Comparison of ENCODE assay signal across 14 cellular contexts in the genomic region with DNA sequence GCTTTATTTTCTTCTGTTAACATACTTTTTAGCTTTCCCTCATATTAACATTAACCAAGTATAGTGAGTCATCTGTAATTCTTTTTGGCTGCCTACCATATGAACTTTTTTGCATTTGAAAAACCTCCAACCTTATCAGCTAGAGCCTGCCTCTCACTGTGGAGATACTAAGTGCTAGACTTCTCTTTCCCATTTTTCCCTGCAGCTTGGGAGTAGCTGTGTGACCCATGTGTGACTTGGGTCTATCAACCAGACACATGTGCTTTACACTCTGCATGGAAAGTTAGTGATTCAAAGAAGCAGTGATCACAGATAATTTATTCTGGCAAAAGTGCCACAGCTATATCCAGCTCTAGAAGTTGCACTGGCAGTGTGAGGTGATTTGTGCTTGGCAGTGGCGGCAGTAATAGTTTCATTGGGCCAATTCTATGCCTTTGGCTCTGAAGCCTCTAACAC. TPM values are rescaled to one million over a fixed set of nuclear protein-coding genes. Genes with fewer than 3 reads are reported as not detected.
DNase-seq lines count a peak whose midpoint lies in the region; ATAC-seq and TF ChIP-seq lines count a peak whose summit lies in the region.
"Had no signal": no experiment of that assay in that cellular context is flagged by ENCODE, and none has a peak within 500 bp of the region (broad histone marks: within the 10 kb centered on the region; RNA-seq: fewer than 3 reads in every experiment).

No MANE protein-coding gene starts in this region.

- H3K4me2 ChIP-seq in SK-N-SH, result peak overlapping the region; percentile 36; the same call in 1 of the 2 replicates
- no peak overlapping the region for H3K4me2 ChIP-seq in OCI-LY7 (ENCODE audit: low read length)
- no peak overlapping the region for H3K4me2 ChIP-seq in Karpas-422 (ENCODE audit: low read depth, low read length, poor library complexity, severe bottlenecking)
- H3K4me2 ChIP-seq: PC-9 had no signal

- H3K9me3 ChIP-seq in SK-N-SH (no peaks in the 10 kb centered on the region), OCI-LY7 (ENCODE audit: low read length) (no peaks in the 10 kb centered on the region), Karpas-422 (ENCODE audit: low read length) (no peaks in the 10 kb centered on the region)

- H3F3A ChIP-seq in SK-N-SH (replicated peaks; ENCODE audit: insufficient read depth), result peaks cover 8% of the 10 kb centered on the region

- H2AFZ ChIP-seq in SK-N-SH (ENCODE audit: low read depth) (no peak overlapping the region), OCI-LY7 (ENCODE audit: low read length) (no peak overlapping the region), Karpas-422 (ENCODE audit: low read length) (no peak overlapping the region)
- H2AFZ ChIP-seq: PC-9 had no signal

- H4K20me1 ChIP-seq in SK-N-SH (ENCODE audit: insufficient read depth) (no peaks in the 10 kb centered on the region), OCI-LY7 (ENCODE audit: insufficient read depth, low read length) (no peaks in the 10 kb centered on the region), Karpas-422 (ENCODE audit: insufficient read depth, low read depth, low read length) (no peaks in the 10 kb centered on the region)

- DNase-seq in Caki2 (ENCODE audit: low read depth) (peak; percentile 70), SK-N-SH (no peak), fibroblast of gingiva (ENCODE audit: low read depth) (peak; percentile 35), OCI-LY7 (ENCODE audit: low spot score) (no peak), NCI-H2171 treated with DMSO at 0.1 percent for 48 hours (lab: John Stamatoyannopoulos, UW) (no peak), Karpas-422 (no peak), left colon (no peak)
- DNase-seq: activated T-cell treated with anti-CD3 and anti-CD28 coated beads, Interleukin-2, amount 50 U/mL, for 24 hours; COR-L47; hypothalamus; NCI-H2081 treated with DMSO at 0.1 percent for 48 hours; PC-9 had no signal

- no peak overlapping the region for H3K4me3 ChIP-seq in SK-N-SH (ENCODE audit: low read depth in 2 of 2, low read length in 1 of 2)
- no peak overlapping the region for H3K4me3 ChIP-seq in OCI-LY7 (ENCODE audit: low read depth, low read length, poor library complexity, severe bottlenecking)
- H3K4me3 ChIP-seq in Karpas-422 (ENCODE audit: low read length), result no peak overlapping the region
- H3K4me3 ChIP-seq: PC-9 had no signal

- peaks cover 10% of the 10 kb centered on the region for H3K4me1 Mint-ChIP-seq in nephron
- H3K4me1 Mint-ChIP-seq: stimulated activated memory B cell treated with anti-CD40 and anti-IgM and Interleukin-4, amounts not matched to agents 10 μg/mL and 1 μg/mL and 100 μg/mL, for 72 hours had no signal

- ATAC-seq in left colon, result no peak
- ATAC-seq: stimulated activated memory B cell treated with anti-CD40 and anti-IgM and Interleukin-4, amounts not matched to agents 10 μg/mL and 1 μg/mL and 100 μg/mL, for 72 hours had no signal

- H3K27me3 Mint-ChIP-seq in nephron (ENCODE audit: low read depth), result no peaks in the 10 kb centered on the region
- H3K27me3 Mint-ChIP-seq: activated T-cell treated with anti-CD3 and anti-CD28 coated beads, Interleukin-2, amount 50 U/mL, for 24 hours; stimulated activated memory B cell treated with anti-CD40 and anti-IgM and Interleukin-4, amounts not matched to agents 10 μg/mL and 1 μg/mL and 100 μg/mL, for 72 hours had no signal

- H3K36me3 ChIP-seq in SK-N-SH (replicated peaks in 1 of 2; ENCODE audit: control insufficient read depth in 1 of 2, insufficient read depth in 2 of 2, low read length in 1 of 2), result peaks cover 68 to 71% of the 10 kb centered on the region in 2 experiments
- peaks cover 68% of the 10 kb centered on the region for H3K36me3 ChIP-seq in OCI-LY7 (ENCODE audit: insufficient read depth, low read length)
- H3K36me3 ChIP-seq in Karpas-422 (ENCODE audit: insufficient read depth, low read length), result peaks cover 31% of the 10 kb centered on the region; the same call in 1 of the 2 replicates

- 100% methylated on average over 1 of the region's 1 CpG for WGBS in SK-N-SH (ENCODE audit: low lambda C conversion rate)

- H3K79me2 ChIP-seq in SK-N-SH (ENCODE audit: insufficient read depth) (no peaks in the 10 kb centered on the region), OCI-LY7 (ENCODE audit: insufficient read depth, low read depth, low read length) (no peaks in the 10 kb centered on the region), Karpas-422 (ENCODE audit: low read length) (no peaks in the 10 kb centered on the region)

- CTCF ChIA-PET in SK-N-SH (lab: Yijun Ruan, JAX) (interaction anchor here (1.1 to 1.9 kb wide), 3 partner anchors 12 to 281 kb away, joined by 3 to 6 read pairs (median 5); no protein-coding TSS in a partner anchor), OCI-LY7 (lab: Charles Lee; ENCODE audit: unreplicated experiment) (no interaction called here)

- no TSS peak for BruUV-seq in OCI-LY7 (replicated peaks; lab: Mats Ljungman, UMichigan)

- no peak for TF ChIP-seq EP300 in SK-N-SH (IDR thresholded peaks at IDR 0.05; ENCODE audit: borderline replicate concordance in 1 of 2, low read depth in 1 of 2, low read length in 1 of 2)

- H3K9ac ChIP-seq in SK-N-SH (no peak overlapping the region), Karpas-422 (ENCODE audit: low read length) (no peak overlapping the region)

- H3K27ac ChIP-seq in SK-N-SH (ENCODE audit: low read depth in 2 of 2, low read length in 1 of 2), result peak overlapping the region in 1 of 2 experiments; percentile 12; a peak in 1 of 4 replicates
- H3K27ac ChIP-seq in OCI-LY7 (ENCODE audit: low read depth, low read length, poor library complexity, severe bottlenecking), result no peak overlapping the region
- no peak overlapping the region for H3K27ac ChIP-seq in Karpas-422 (ENCODE audit: low read length)
- H3K27ac ChIP-seq: PC-9 had no signal

- H3K9me2 ChIP-seq in SK-N-SH (no peaks in the 10 kb centered on the region), OCI-LY7 (ENCODE audit: insufficient read depth, low read length) (no peaks in the 10 kb centered on the region), Karpas-422 (replicated peaks; ENCODE audit: insufficient read depth, low read length) (no peaks in the 10 kb centered on the region)

- no peak for TF ChIP-seq CTCF in SK-N-SH (IDR thresholded peaks at IDR 0.05)
- no peak for TF ChIP-seq CTCF in nephron (IDR thresholded peaks at IDR 0.05; ENCODE audit: unreplicated experiment in 3 of 3)
- no peak for TF ChIP-seq CTCF in OCI-LY7 (conservative IDR thresholded peaks at IDR 0.05; ENCODE audit: low read length)

- POLR2A ChIA-PET in SK-N-SH (lab: Yijun Ruan, JAX), result no interaction called here
- POLR2A ChIA-PET in OCI-LY7 (lab: Charles Lee), result no interaction called here

- H3K4me3 Mint-ChIP-seq in nephron, result no peak overlapping the region
- H3K4me3 Mint-ChIP-seq: activated T-cell treated with anti-CD3 and anti-CD28 coated beads, Interleukin-2, amount 50 U/mL, for 24 hours; stimulated activated memory B cell treated with anti-CD40 and anti-IgM and Interleukin-4, amounts not matched to agents 10 μg/mL and 1 μg/mL and 100 μg/mL, for 72 hours had no signal

- H3K4me1 ChIP-seq in SK-N-SH (ENCODE audit: control insufficient read depth in 1 of 2, insufficient read depth in 2 of 2, low read depth in 1 of 2, low read length in 1 of 2) (peaks cover 0 to 3% of the 10 kb centered on the region in 2 experiments; a peak in 1 of 4 replicates), OCI-LY7 (ENCODE audit: insufficient read depth, low read length, poor library complexity, severe bottlenecking) (no peaks in the 10 kb centered on the region), Karpas-422 (ENCODE audit: low read length) (peaks cover 6% of the 10 kb centered on the region)

- in situ Hi-C loops in Caki2 (cut with HindIII; ENCODE audit: low pct_unique_long_range_greater_than_20kb, low sequenced_read_pairs), result no loop called here

- no peaks in the 10 kb centered on the region for H3K27me3 ChIP-seq in SK-N-SH (ENCODE audit: insufficient read depth)
- H3K27me3 ChIP-seq in Karpas-422 (ENCODE audit: low read length), result no peaks in the 10 kb centered on the region

- peaks cover 65% of the 10 kb centered on the region for H3K36me3 Mint-ChIP-seq in nephron (ENCODE audit: low read depth)

- no peaks in the 10 kb centered on the region for H3K9me3 Mint-ChIP-seq in nephron
- H3K9me3 Mint-ChIP-seq: activated T-cell treated with anti-CD3 and anti-CD28 coated beads, Interleukin-2, amount 50 U/mL, for 24 hours; stimulated activated memory B cell treated with anti-CD40 and anti-IgM and Interleukin-4, amounts not matched to agents 10 μg/mL and 1 μg/mL and 100 μg/mL, for 72 hours had no signal

- intact Hi-C loops in OCI-LY7 (cut with micrococcal nuclease; ENCODE audit: unreplicated experiment) (no loop called here), left colon (cut with DNase I, micrococcal nuclease) (no loop called here)

- no peak for TF ChIP-seq RAD21 in SK-N-SH (IDR thresholded peaks at IDR 0.05; ENCODE audit: low read length)

- H3K27ac Mint-ChIP-seq in nephron, result peak overlapping the region; percentile 93 to 96 (median 94)
- H3K27ac Mint-ChIP-seq: activated T-cell treated with anti-CD3 and anti-CD28 coated beads, Interleukin-2, amount 50 U/mL, for 24 hours; stimulated activated memory B cell treated with anti-CD40 and anti-IgM and Interleukin-4, amounts not matched to agents 10 μg/mL and 1 μg/mL and 100 μg/mL, for 72 hours had no signal

RNA-seq across cellular contexts. Expression of gene PREPL, which starts 36.3 kb away (rescaled TPM):
- total RNA-seq in Caki2 (2014; rRNA removed; shearing (Covaris generic); ENCODE audit: low replicate concordance), result 22.0 and 27.5 TPM in 2 replicates
- 22.6 and 32.8 TPM in 2 replicates for polyA plus RNA-seq in SK-N-SH (2012; rRNA removed)
- polyA plus RNA-seq in SK-N-SH (2012; cell fraction: cytosol; rRNA removed), result 35.2 and 40.2 TPM in 2 replicates
- polyA plus RNA-seq in SK-N-SH (2012; cell fraction: nucleus; rRNA removed), result 17.4 and 45.0 TPM in 2 replicates
- 27.5 and 28.2 TPM in 2 replicates for total RNA-seq in OCI-LY7 (2014; rRNA removed; shearing (Covaris generic))
- total RNA-seq in OCI-LY7 (2022) (39.0 and 40.6 TPM in 2 replicates), left colon (10 to 100 TPM; 28.4 to 32.4 TPM)
- total RNA-seq in Karpas-422 (2014; rRNA removed; shearing (Covaris generic); ENCODE audit: low replicate concordance), result 35.0 and 80.8 TPM in 2 replicates

RNA-seq across cellular contexts. Expression of gene CAMKMT, which starts 36.7 kb away (rescaled TPM):
- total RNA-seq in Caki2 (2014; rRNA removed; shearing (Covaris generic); ENCODE audit: low replicate concordance), result 1.7 and 6.2 TPM in 2 replicates
- polyA plus RNA-seq in SK-N-SH (2012; rRNA removed), result 5.9 and 6.2 TPM in 2 replicates
- 7.7 and 9.8 TPM in 2 replicates for polyA plus RNA-seq in SK-N-SH (2012; cell fraction: cytosol; rRNA removed)
- 4.9 TPM in 2 replicates for polyA plus RNA-seq in SK-N-SH (2012; cell fraction: nucleus; rRNA removed)
- 25.1 and 27.4 TPM in 2 replicates for total RNA-seq in OCI-LY7 (2014; rRNA removed; shearing (Covaris generic))
- total RNA-seq in OCI-LY7 (2022) (25.7 and 26.8 TPM in 2 replicates), left colon (10 to 100 TPM in 1 of 2 donors, 1 to 10 TPM in 1; 9.3 to 14.3 TPM)
- total RNA-seq in Karpas-422 (2014; rRNA removed; shearing (Covaris generic); ENCODE audit: low replicate concordance), result 12.3 and 30.8 TPM in 2 replicates

RNA-seq across cellular contexts. Expression of gene SLC3A1, which starts 49.7 kb away (rescaled TPM):
- 11.9 and 27.6 TPM in 2 replicates for total RNA-seq in Caki2 (2014; rRNA removed; shearing (Covaris generic); ENCODE audit: low replicate concordance)
- polyA plus RNA-seq in SK-N-SH (2012; rRNA removed), result 0.07 and 0.13 TPM in 2 replicates
- 0.01 and 0.05 TPM in 2 replicates for polyA plus RNA-seq in SK-N-SH (2012; cell fraction: cytosol; rRNA removed)
- 0.10 and 0.11 TPM in 2 replicates for polyA plus RNA-seq in SK-N-SH (2012; cell fraction: nucleus; rRNA removed)
- total RNA-seq in OCI-LY7 (2014; rRNA removed; shearing (Covaris generic)), result not detected in 2 replicates
- total RNA-seq in OCI-LY7 (2022) (0.15 TPM in 1 of 2 replicates, not detected in the other), left colon (10 to 100 TPM; 45.8 to 84.7 TPM)
- total RNA-seq in Karpas-422 (2014; rRNA removed; shearing (Covaris generic); ENCODE audit: low replicate concordance), result 0.15 TPM in 1 of 2 replicates, not detected in the other
- total RNA-seq: PC-9 had no signal

Comparison
In these comparisons a context has a peak if more than half of its experiments do, and no peak if none do; other contexts are left out.
1. DNase-seq: peak in Caki2 (single experiment) and fibroblast of gingiva (single experiment); none in SK-N-SH (single experiment), OCI-LY7 (single experiment), NCI-H2171 treated with DMSO at 0.1 percent for 48 hours (single experiment), Karpas-422 (single experiment) and left colon (0 of 2).
2. RNA of gene SLC3A1, which starts 49.7 kb away (total RNA-seq): 45.8 to 84.7 TPM in left colon and 11.9 to 27.6 TPM in Caki2; 0.15 TPM in Karpas-422 and 0.15 TPM in OCI-LY7; every median in the first group is over 10 times any median in the second.